25 cellular contexts compared by ENCODE assay signal in genomic region chr10:20215547-20216152, GRCh38.
A peak's percentile ranks its signal among the peaks of the same experiment; 100 is the strongest.
DNase-seq lines count a peak whose midpoint lies in the region; ATAC-seq and TF ChIP-seq lines count a peak whose summit lies in the region.
"Had no signal": no experiment of that assay in that cellular context is flagged by ENCODE, and none has a peak within 500 bp of the region (broad histone marks: within the 10 kb centered on the region; RNA-seq: fewer than 3 reads in every experiment).

No MANE protein-coding gene starts in this region.

- H3K9me3 Mint-ChIP-seq in WTC11 = peaks cover 9% of the 10 kb centered on the region
- H3K9me3 Mint-ChIP-seq in type B pancreatic cell = no peaks in the 10 kb centered on the region

- POLR2A ChIA-PET in WTC11 (lab: Charles Lee) = interaction anchor here (0.5 to 0.9 kb wide), 2 partner anchors 398 to 1767 kb away, joined by 3 read pairs; no protein-coding TSS in a partner anchor

- H3K36me3 Mint-ChIP-seq in WTC11 = peaks cover 18% of the 10 kb centered on the region
- peaks cover 21% of the 10 kb centered on the region for H3K36me3 Mint-ChIP-seq in type B pancreatic cell
- H3K36me3 Mint-ChIP-seq: CD4-positive, alpha-beta memory T cell had no signal

- H3K9me3 ChIP-seq in iPS-20b (ENCODE audit: insufficient read depth, low read depth, low read length) = no peaks in the 10 kb centered on the region
- H3K9me3 ChIP-seq: BLaER1 treated with 17β-estradiol and CSF1 and Interleukin-3, amounts not matched to agents 10 nM and 100 nM; Caco-2 had no signal

- H3K4me3 Mint-ChIP-seq in WTC11 (0 out of 2 replicates have a peak overlapping the region, but pooled peaks have one; percentile 9), type B pancreatic cell (no peak overlapping the region)
- H3K4me3 Mint-ChIP-seq: CD4-positive, alpha-beta memory T cell had no signal

- H3K4me1 Mint-ChIP-seq in WTC11 (peaks cover 54% of the 10 kb centered on the region), type B pancreatic cell (ENCODE audit: unreplicated experiment) (peaks cover 9% of the 10 kb centered on the region)
- H3K4me1 Mint-ChIP-seq: CD4-positive, alpha-beta memory T cell had no signal

- peak overlapping the region; percentile 7; the same call in 1 of the 2 replicates for H3K9ac ChIP-seq in iPS-20b (ENCODE audit: low read depth, low read length)
- H3K9ac ChIP-seq: BLaER1 treated with 17β-estradiol and CSF1 and Interleukin-3, amounts not matched to agents 10 nM and 100 nM had no signal

- H3K27ac Mint-ChIP-seq in WTC11 = peak overlapping the region; percentile 91
- peak overlapping the region; percentile 58 for H3K27ac Mint-ChIP-seq in type B pancreatic cell
- H3K27ac Mint-ChIP-seq: CD4-positive, alpha-beta memory T cell had no signal

- peaks cover 31% of the 10 kb centered on the region; the same call in 1 of the 2 replicates for H3K4me1 ChIP-seq in iPS-20b (ENCODE audit: insufficient read depth, low read length)
- H3K4me1 ChIP-seq: BLaER1 treated with 17β-estradiol and CSF1 and Interleukin-3, amounts not matched to agents 10 nM and 100 nM; Caco-2 had no signal

- intact Hi-C loops in left ventricle myocardium superior (cut with micrococcal nuclease) = no loop called here

- DNase-seq in H7 (peak; percentile 9), WTC11 (ENCODE audit: low spot score) (peak; percentile 64), type B pancreatic cell (ENCODE audit: extremely low spot score, unreplicated experiment) (no peak), NCI-H2171 (lab: John Stamatoyannopoulos, UW) (no peak), left ventricle myocardium superior (no peak)
- DNase-seq: ACHN; Caco-2; CD4-positive, alpha-beta memory T cell; DMS 273 treated with DMSO at 0.1 percent for 48 hours; DMS79 treated with DMSO at 0.1 percent for 48 hours; GOT3; Kasumi-1; NCI-H1417 treated with DMSO at 0.1 percent for 48 hours; NCI-H187 treated with DMSO at 0.1 percent for 48 hours; NCI-H2107; NCI-H226; NCI-H510A treated with DMSO at 0.1 percent for 48 hours; NCI-H748 treated with DMSO at 0.1 percent for 48 hours; SHP77 treated with DMSO at 0.1 percent for 48 hours; SW 1271 had no signal

- H3K27me3 ChIP-seq in H7 (ENCODE audit: control insufficient read depth, insufficient read depth, low read length) = no peaks in the 10 kb centered on the region
- H3K27me3 ChIP-seq in iPS-20b (ENCODE audit: insufficient read depth, low read length) = no peaks in the 10 kb centered on the region
- H3K27me3 ChIP-seq: BLaER1 treated with 17β-estradiol and CSF1 and Interleukin-3, amounts not matched to agents 10 nM and 100 nM had no signal

- no peak overlapping the region for H3K27ac ChIP-seq in iPS-20b (ENCODE audit: low read length)
- H3K27ac ChIP-seq: BLaER1 treated with 17β-estradiol and CSF1 and Interleukin-3, amounts not matched to agents 10 nM and 100 nM; RWPE1; SK-N-MC had no signal

- CTCF ChIA-PET in WTC11 (lab: Charles Lee) = interaction anchor here (0.5 to 1.0 kb wide), 3 partner anchors 56 to 819 kb away, joined by 3 to 4 read pairs (median 4); no protein-coding TSS in a partner anchor

- H3K27me3 Mint-ChIP-seq in WTC11 (ENCODE audit: low read depth) (no peaks in the 10 kb centered on the region), type B pancreatic cell (no peaks in the 10 kb centered on the region)
- H3K27me3 Mint-ChIP-seq: CD4-positive, alpha-beta memory T cell had no signal

- H3K36me3 ChIP-seq in H7 (replicated peaks; ENCODE audit: control insufficient read depth, insufficient read depth, low read length) (no peaks in the 10 kb centered on the region), iPS-20b (ENCODE audit: insufficient read depth, low read depth, low read length) (peaks cover 18% of the 10 kb centered on the region)

- no peak for TF ChIP-seq CTCF in WTC11 (IDR thresholded peaks at IDR 0.05)
- no peak for TF ChIP-seq CTCF in type B pancreatic cell (conservative IDR thresholded peaks at IDR 0.05)

- peak; percentile 99 for ATAC-seq in WTC11
- ATAC-seq in HG02970 (IDR thresholded peaks at IDR 0.05; ENCODE audit: low FRiP score, unreplicated experiment) = no peak
- ATAC-seq in left ventricle myocardium superior = no peak

- H3K4me3 ChIP-seq in H7 (ENCODE audit: insufficient read depth, low read depth, low read length) (no peak overlapping the region), iPS-20b (ENCODE audit: low read length) (peak overlapping the region; percentile 11; the same call in 1 of the 2 replicates)
- H3K4me3 ChIP-seq: BLaER1 treated with 17β-estradiol and CSF1 and Interleukin-3, amounts not matched to agents 10 nM and 100 nM; SK-N-MC had no signal

TF ChIP-seq in WTC11, 78 proteins besides CTCF, POLR2A, EP300 and RAD21 (continues in another document):
- TF ChIP-seq, protein P1, sequence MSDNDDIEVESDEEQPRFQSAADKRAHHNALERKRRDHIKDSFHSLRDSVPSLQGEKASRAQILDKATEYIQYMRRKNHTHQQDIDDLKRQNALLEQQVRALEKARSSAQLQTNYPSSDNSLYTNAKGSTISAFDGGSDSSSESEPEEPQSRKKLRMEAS (CRISPR knock-in tag; IDR thresholded peaks at IDR 0.05) = no peak
- no peak for TF ChIP-seq ATF3 (CRISPR knock-in tag; conservative IDR thresholded peaks at IDR 0.05)
- TF ChIP-seq AFF4 (CRISPR knock-in tag; IDR thresholded peaks at IDR 0.05; ENCODE audit: borderline replicate concordance) = 0 out of 2 replicates have a peak, but pooled peaks have one; percentile 38
- no peak for TF ChIP-seq KAT7 (CRISPR knock-in tag; IDR thresholded peaks at IDR 0.05; ENCODE audit: borderline replicate concordance)
- TF ChIP-seq ATF1 (CRISPR knock-in tag; IDR thresholded peaks at IDR 0.05) = no peak
- TF ChIP-seq, protein P2, sequence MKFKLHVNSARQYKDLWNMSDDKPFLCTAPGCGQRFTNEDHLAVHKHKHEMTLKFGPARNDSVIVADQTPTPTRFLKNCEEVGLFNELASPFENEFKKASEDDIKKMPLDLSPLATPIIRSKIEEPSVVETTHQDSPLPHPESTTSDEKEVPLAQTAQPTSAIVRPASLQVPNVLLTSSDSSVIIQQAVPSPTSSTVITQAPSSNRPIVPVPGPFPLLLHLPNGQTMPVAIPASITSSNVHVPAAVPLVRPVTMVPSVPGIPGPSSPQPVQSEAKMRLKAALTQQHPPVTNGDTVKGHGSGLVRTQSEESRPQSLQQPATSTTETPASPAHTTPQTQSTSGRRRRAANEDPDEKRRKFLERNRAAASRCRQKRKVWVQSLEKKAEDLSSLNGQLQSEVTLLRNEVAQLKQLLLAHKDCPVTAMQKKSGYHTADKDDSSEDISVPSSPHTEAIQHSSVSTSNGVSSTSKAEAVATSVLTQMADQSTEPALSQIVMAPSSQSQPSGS (CRISPR knock-in tag; IDR thresholded peaks at IDR 0.05; ENCODE audit: borderline replicate concordance, low read depth) = no peak
- TF ChIP-seq FOXK1 (CRISPR knock-in tag; IDR thresholded peaks at IDR 0.05) = peak; percentile 21; the same call in 1 of the 2 replicates
- TF ChIP-seq, protein P3, sequence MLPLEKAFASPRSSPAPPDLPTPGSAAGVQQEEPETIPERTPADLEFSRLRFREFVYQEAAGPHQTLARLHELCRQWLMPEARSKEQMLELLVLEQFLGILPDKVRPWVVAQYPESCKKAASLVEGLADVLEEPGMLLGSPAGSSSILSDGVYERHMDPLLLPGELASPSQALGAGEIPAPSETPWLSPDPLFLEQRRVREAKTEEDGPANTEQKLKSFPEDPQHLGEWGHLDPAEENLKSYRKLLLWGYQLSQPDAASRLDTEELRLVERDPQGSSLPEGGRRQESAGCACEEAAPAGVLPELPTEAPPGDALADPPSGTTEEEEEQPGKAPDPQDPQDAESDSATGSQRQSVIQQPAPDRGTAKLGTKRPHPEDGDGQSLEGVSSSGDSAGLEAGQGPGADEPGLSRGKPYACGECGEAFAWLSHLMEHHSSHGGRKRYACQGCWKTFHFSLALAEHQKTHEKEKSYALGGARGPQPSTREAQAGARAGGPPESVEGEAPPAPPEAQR (CRISPR knock-in tag; IDR thresholded peaks at IDR 0.05) = no peak
- TF ChIP-seq RORB (CRISPR knock-in tag; IDR thresholded peaks at IDR 0.05) = no peak

Comparison
In these comparisons a context has a peak if more than half of its experiments do, and no peak if none do; other contexts are left out.
1. DNase-seq: peak in H7 (single experiment) and WTC11 (single experiment); none in type B pancreatic cell (single experiment), NCI-H2171 (single experiment) and left ventricle myocardium superior (single experiment).